ENCODE assay signal across 23 cellular contexts in the genomic region with DNA sequence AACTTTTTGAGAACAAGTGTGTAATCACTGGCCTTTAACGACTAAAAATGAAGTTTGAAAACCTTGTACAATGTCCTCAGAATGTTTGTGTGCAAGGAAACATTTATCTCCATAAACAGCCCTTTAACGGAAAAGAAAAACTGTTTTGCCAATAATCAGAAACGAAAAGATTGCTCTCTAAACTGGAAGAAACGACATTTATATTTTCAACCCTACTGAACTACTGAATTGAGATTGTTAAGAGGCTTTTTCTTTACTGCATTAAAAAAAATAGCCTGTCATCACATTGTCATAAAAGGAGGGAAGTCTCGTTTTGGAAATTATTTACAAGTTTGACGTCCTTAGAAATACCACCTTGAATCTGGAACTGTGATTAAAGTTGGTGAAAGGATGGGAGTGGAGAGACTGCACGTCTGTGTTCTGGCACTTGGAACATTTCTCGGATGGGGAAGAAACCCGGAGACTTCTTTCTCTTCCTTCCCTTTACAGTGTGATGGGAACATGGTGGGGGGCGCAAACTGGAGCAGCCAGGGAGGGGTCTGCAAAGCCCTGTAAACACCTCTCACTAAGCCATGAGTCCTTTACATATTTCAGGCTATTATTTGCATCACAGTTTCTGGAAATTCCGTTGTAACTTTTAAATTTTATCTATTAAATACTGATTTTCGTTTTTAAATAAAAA.
"Had no signal": no experiment of that assay in that cellular context is flagged by ENCODE, and none has a peak within 500 bp of the region (broad histone marks: within the 10 kb centered on the region; RNA-seq: fewer than 3 reads in every experiment).

No MANE protein-coding gene starts in this region.

- H3K9me3 Mint-ChIP-seq: activated naive CD8-positive, alpha-beta T cell treated with anti-CD3 and anti-CD28 coated beads, Interleukin-2, amount 10 ng/mL, durations not matched to agents 7 days and 5 days; T-cell; WTC11 had no signal

- H2AFZ ChIP-seq: PC-9 had no signal

- ATAC-seq: activated CD8-positive, alpha-beta T cell treated with anti-CD3 and anti-CD28 coated beads, Interleukin-2, amount 10 ng/mL, durations not matched to agents 7 days and 5 days; T-cell; WTC11 had no signal

- H3K9me3 ChIP-seq: adrenal gland, breast epithelium had no signal

- H3K4me3 Mint-ChIP-seq: activated CD8-positive, alpha-beta T cell treated with anti-CD3 and anti-CD28 coated beads, Interleukin-2, amount 10 ng/mL, durations not matched to agents 7 days and 5 days; activated naive CD8-positive, alpha-beta T cell treated with anti-CD3 and anti-CD28 coated beads, Interleukin-2, amount 10 ng/mL, durations not matched to agents 7 days and 5 days; T-cell; WTC11 had no signal

- H3K4me3 ChIP-seq: adrenal gland, breast epithelium, PC-9 had no signal

- DNase-seq: activated CD4-positive, alpha-beta T cell treated with anti-CD3 and anti-CD28 coated beads for 48 hours; activated CD4-positive, alpha-beta T cell treated with anti-CD3 and anti-CD28 coated beads, Interleukin-2, amount 50 U/mL, for 4 hours; activated CD4-positive, CD25-positive, alpha-beta regulatory T cell treated with anti-CD3 and anti-CD28 coated beads, Interleukin-2, amount 50 U/mL, for 72 hours; activated CD8-positive, alpha-beta memory T cell treated with anti-CD3 and anti-CD28 coated beads, Interleukin-2, amount 50 U/mL, for 48 hours; activated CD8-positive, alpha-beta T cell treated with anti-CD3 and anti-CD28 coated beads, Interleukin-2, amount 10 ng/mL, durations not matched to agents 7 days and 5 days; activated naive CD4-positive, alpha-beta T cell treated with anti-CD3 and anti-CD28 coated beads, Interleukin-2, amount 50 U/mL, for 16 hours; activated naive CD8-positive, alpha-beta T cell treated with anti-CD3 and anti-CD28 coated beads, Interleukin-2, amount 10 ng/mL, durations not matched to agents 7 days and 5 days; activated T-cell treated with anti-CD3 and anti-CD28 coated beads, Interleukin-2, amount 50 U/mL, for 1 hour; adrenal gland; anterior cingulate cortex; caudate nucleus; Karpas-422; MM.1S; NCI-H1105; NCI-H1436; NCI-H1694 treated with DMSO at 0.1 percent for 48 hours; NCI-H2029 treated with DMSO at 0.1 percent for 48 hours; NCI-H510A treated with DMSO at 0.1 percent for 48 hours; PC-9; SIG-M5; T-cell had no signal

- H3K27ac ChIP-seq: adrenal gland, breast epithelium, PC-9 had no signal

- H3K27ac Mint-ChIP-seq: activated CD8-positive, alpha-beta T cell treated with anti-CD3 and anti-CD28 coated beads, Interleukin-2, amount 10 ng/mL, durations not matched to agents 7 days and 5 days; activated naive CD8-positive, alpha-beta T cell treated with anti-CD3 and anti-CD28 coated beads, Interleukin-2, amount 10 ng/mL, durations not matched to agents 7 days and 5 days; T-cell; WTC11 had no signal

- H3K4me1 ChIP-seq: breast epithelium had no signal

- H3K36me3 Mint-ChIP-seq: activated naive CD8-positive, alpha-beta T cell treated with anti-CD3 and anti-CD28 coated beads, Interleukin-2, amount 10 ng/mL, durations not matched to agents 7 days and 5 days; T-cell; WTC11 had no signal

- H3K36me3 ChIP-seq: adrenal gland, breast epithelium had no signal

- H3K4me2 ChIP-seq: PC-9 had no signal
